In the genomic region with DNA sequence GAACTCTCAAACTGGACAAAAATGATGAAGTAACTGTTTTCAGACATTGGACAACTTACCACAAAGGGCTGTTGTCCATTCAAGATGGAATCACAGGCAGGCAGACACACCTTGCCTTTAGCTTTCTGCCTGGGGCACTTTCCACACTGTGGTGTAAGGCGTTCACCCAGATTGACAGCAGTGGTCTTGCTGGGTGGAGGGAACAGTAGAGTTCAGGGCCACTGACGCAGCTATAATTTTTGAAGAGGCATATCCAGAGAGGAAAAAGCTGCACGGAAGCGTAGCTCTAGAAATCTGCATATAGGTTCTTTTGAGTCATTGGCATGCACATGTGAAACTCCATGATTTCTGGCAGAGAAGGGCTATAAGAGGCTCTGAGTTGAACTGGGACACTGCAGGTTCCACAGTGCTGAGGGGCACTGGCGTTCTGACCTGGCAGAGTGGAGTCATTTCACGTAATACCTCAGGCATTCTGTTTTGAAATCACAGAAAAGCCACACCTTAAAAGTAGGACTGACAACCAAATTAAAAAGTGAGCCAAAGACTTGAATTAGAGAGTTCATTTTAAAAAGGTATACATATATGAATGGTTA, we compare ENCODE assay signal across 27 cellular contexts.
"Had no signal": no experiment of that assay in that cellular context is flagged by ENCODE, and none has a peak within 500 bp of the region (broad histone marks: within the 10 kb centered on the region; RNA-seq: fewer than 3 reads in every experiment).

No MANE protein-coding gene starts in this region.

- H3K9me3 ChIP-seq: esophagus muscularis mucosa, heart right ventricle, lower lobe of right lung, ovary, psoas muscle, sigmoid colon, testis, tibial artery, upper lobe of right lung, uterus had no signal

- H3K36me3 Mint-ChIP-seq: memory B cell; natural killer cell; stimulated activated memory B cell treated with anti-CD40 and anti-IgM and Interleukin-4, amounts not matched to agents 10 μg/mL and 1 μg/mL and 100 μg/mL, for 72 hours had no signal

- H3K27ac Mint-ChIP-seq: memory B cell; natural killer cell; stimulated activated memory B cell treated with anti-CD40 and anti-IgM and Interleukin-4, amounts not matched to agents 10 μg/mL and 1 μg/mL and 100 μg/mL, for 72 hours had no signal

- H3K27ac ChIP-seq: dorsolateral prefrontal cortex, epithelial cell of prostate, esophagus muscularis mucosa, heart right ventricle, lower lobe of right lung, ovary, psoas muscle, sigmoid colon, testis, tibial artery, upper lobe of right lung, uterus had no signal

- H3K36me3 ChIP-seq: esophagus muscularis mucosa, heart right ventricle, lower lobe of right lung, ovary, sigmoid colon, tibial artery, upper lobe of right lung, uterus had no signal

- H3K4me3 Mint-ChIP-seq: memory B cell; natural killer cell; stimulated activated memory B cell treated with anti-CD40 and anti-IgM and Interleukin-4, amounts not matched to agents 10 μg/mL and 1 μg/mL and 100 μg/mL, for 72 hours had no signal

- H3K4me1 ChIP-seq: esophagus muscularis mucosa, heart right ventricle, lower lobe of right lung, psoas muscle, sigmoid colon, testis, tibial artery, upper lobe of right lung, uterus had no signal

- H3K4me3 ChIP-seq: dorsolateral prefrontal cortex, esophagus muscularis mucosa, heart right ventricle, lower lobe of right lung, ovary, psoas muscle, sigmoid colon, testis, tibial artery, upper lobe of right lung, uterus had no signal

- DNase-seq: dorsolateral prefrontal cortex; effector CD4-positive, alpha-beta T cell; foreskin melanocyte; glutamatergic neuron; heart right ventricle; hippocampal formation; left ventricle myocardium superior; lower lobe of right lung; natural killer cell; occipital lobe; ovary; posterior cingulate gyrus; psoas muscle; right cardiac atrium; sigmoid colon; stimulated activated CD4-positive, alpha-beta T cell treated with anti-CD3 and anti-CD28 coated beads, Interleukin-2, amount 100 ng/mL, for 24 hours; stimulated activated CD4-positive, alpha-beta T cell treated with anti-CD3 and anti-CD28 coated beads, Interleukin-4, amount 100 ng/mL, for 24 hours; stimulated activated naive CD8-positive, alpha-beta T cell treated with anti-CD3 and anti-CD28 coated beads, Interleukin-15, Interleukin-2, amounts not matched to agents 100 U/mL and 50 U/mL, for 24 hours; substantia nigra; testis; tibial artery; upper lobe of right lung; uterus had no signal

- ATAC-seq: heart right ventricle; left ventricle myocardium superior; lower lobe of right lung; natural killer cell; psoas muscle; right cardiac atrium; stimulated activated memory B cell treated with anti-CD40 and anti-IgM and Interleukin-4, amounts not matched to agents 10 μg/mL and 1 μg/mL and 100 μg/mL, for 72 hours; stimulated activated naive CD8-positive, alpha-beta T cell treated with anti-CD3 and anti-CD28 coated beads, Interleukin-15, Interleukin-2, amounts not matched to agents 100 U/mL and 50 U/mL, for 24 hours; upper lobe of right lung had no signal

- H3K4me1 Mint-ChIP-seq: memory B cell; stimulated activated memory B cell treated with anti-CD40 and anti-IgM and Interleukin-4, amounts not matched to agents 10 μg/mL and 1 μg/mL and 100 μg/mL, for 72 hours had no signal

- H3K9me3 Mint-ChIP-seq: memory B cell; natural killer cell; stimulated activated memory B cell treated with anti-CD40 and anti-IgM and Interleukin-4, amounts not matched to agents 10 μg/mL and 1 μg/mL and 100 μg/mL, for 72 hours had no signal

- H3K27me3 ChIP-seq: dorsolateral prefrontal cortex, esophagus muscularis mucosa, heart right ventricle, ovary, sigmoid colon, testis, tibial artery, upper lobe of right lung, uterus had no signal

- H3K27me3 Mint-ChIP-seq: memory B cell; stimulated activated memory B cell treated with anti-CD40 and anti-IgM and Interleukin-4, amounts not matched to agents 10 μg/mL and 1 μg/mL and 100 μg/mL, for 72 hours had no signal
